In the genomic region with DNA sequence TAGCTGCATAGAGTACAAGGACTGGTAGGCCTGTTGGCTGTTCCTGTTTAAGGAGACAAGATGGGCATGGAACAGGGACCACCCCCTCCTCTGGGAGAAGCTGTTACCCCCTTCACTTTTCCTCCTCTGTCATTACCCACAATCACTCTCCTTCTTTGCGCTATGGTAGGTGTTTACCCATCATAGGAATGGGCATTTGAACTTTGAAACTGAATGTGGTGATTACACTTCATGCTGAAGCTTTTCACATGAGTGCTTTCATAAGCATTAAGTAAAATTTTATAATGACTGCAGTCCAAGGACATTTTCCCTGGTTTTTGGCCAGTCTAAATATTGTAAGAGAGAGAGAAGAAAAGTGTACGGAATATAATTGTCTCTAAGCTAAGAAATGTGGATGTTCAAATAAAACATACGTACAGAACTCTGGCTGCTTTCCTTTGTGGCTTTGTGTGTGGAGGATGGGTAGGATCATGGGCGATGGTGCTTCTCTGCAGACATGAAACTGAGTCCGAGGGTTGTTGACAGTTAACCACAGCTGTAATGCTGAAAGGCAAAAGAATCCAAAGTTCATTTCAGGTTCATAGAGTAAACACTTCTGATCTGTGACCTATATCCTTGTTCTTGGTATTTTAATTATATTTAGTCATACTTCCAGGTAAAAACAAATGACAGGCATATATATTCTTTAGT, we compare ENCODE assay signal across 22 cellular contexts. TPM values are rescaled to one million over a fixed set of nuclear protein-coding genes. Genes with fewer than 3 reads are reported as not detected.
A peak's percentile ranks its signal among the peaks of the same experiment; 100 is the strongest.
DNase-seq lines count a peak whose midpoint lies in the region; ATAC-seq, FAIRE-seq and TF ChIP-seq lines count a peak whose summit lies in the region.
"Had no signal": no experiment of that assay in that cellular context is flagged by ENCODE, and none has a peak within 500 bp of the region (broad histone marks: within the 10 kb centered on the region; RNA-seq: fewer than 3 reads in every experiment).

No MANE protein-coding gene starts in this region.

- H3K27me3 ChIP-seq in HepG2 (ENCODE audit: control insufficient read depth in 1 of 2, insufficient read depth in 2 of 2, low read length in 2 of 2): no peaks in the 10 kb centered on the region
- H3K27me3 ChIP-seq: breast epithelium, vagina had no signal

- H3K4me3 ChIP-seq in HepG2 (replicated peaks in 1 of 3; ENCODE audit: insufficient read depth in 1 of 3, low read depth in 2 of 3, low read length in 3 of 3): peak overlapping the region in 2 of 3 experiments; percentile 35 to 57; a peak in 3 of 6 replicates
- H3K4me3 ChIP-seq: breast epithelium, GM12878, vagina had no signal

- ATAC-seq in activated T-helper 17 cell treated with anti-CD3 and anti-CD28 coated beads, Interleukin-2, amount 50 U/mL, for 72 hours (replicated peaks): peak; percentile 92
- ATAC-seq in HepG2 (peak; percentile 82), GM18517 (IDR thresholded peaks at IDR 0.05; ENCODE audit: unreplicated experiment) (no peak)
- ATAC-seq: activated CD8-positive, alpha-beta T cell treated with anti-CD3 and anti-CD28 coated beads for 36 hours; GM12878; left cardiac atrium had no signal

- H3K9ac ChIP-seq in HepG2 (ENCODE audit: insufficient read depth, low read depth, low read length): peak overlapping the region; percentile 80

- peak overlapping the region; percentile 93 for H3K4me2 ChIP-seq in HepG2 (ENCODE audit: low read depth, low read length)

- DNase-seq in LoVo (ENCODE audit: low spot score): peak; percentile 76
- peak; percentile 99 for DNase-seq in HepG2 (ENCODE audit: low spot score)
- DNase-seq in type B pancreatic cell (ENCODE audit: extremely low spot score, unreplicated experiment): no peak
- no peak for DNase-seq in activated naive CD4-positive, alpha-beta T cell treated with anti-CD3 and anti-CD28 coated beads, Interleukin-2, amount 50 U/mL, for 16 hours
- DNase-seq in NCI-H187 (lab: John Stamatoyannopoulos, UW): no peak
- DNase-seq: activated CD8-positive, alpha-beta T cell treated with anti-CD3 and anti-CD28 coated beads for 36 hours; activated T-cell treated with anti-CD3 and anti-CD28 coated beads, Interleukin-2, amount 50 U/mL, for 24 hours; foreskin melanocyte; H9; KBM-7; left cardiac atrium; NCI-H1417; SW 1271 had no signal

- intact Hi-C loops in HepG2 (cut with micrococcal nuclease; ENCODE audit: unreplicated experiment): loop anchor here (1.0 to 5.0 kb wide), 2 partner anchors 51 to 128 kb away; no protein-coding TSS in a partner anchor

- under 1% methylated on average over 5 of the region's 5 CpGs for WGBS in HepG2 (ENCODE audit: low lambda C conversion rate)

- peaks cover 5% of the 10 kb centered on the region for H3K4me1 Mint-ChIP-seq in activated T-helper 17 cell treated with anti-CD3 and anti-CD28 coated beads, Interleukin-2, amount 50 U/mL, for 72 hours
- no peaks in the 10 kb centered on the region for H3K4me1 Mint-ChIP-seq in type B pancreatic cell (ENCODE audit: unreplicated experiment)

- H3K27me3 Mint-ChIP-seq in activated T-helper 17 cell treated with anti-CD3 and anti-CD28 coated beads, Interleukin-2, amount 50 U/mL, for 72 hours: no peaks in the 10 kb centered on the region
- no peaks in the 10 kb centered on the region for H3K27me3 Mint-ChIP-seq in type B pancreatic cell

- peaks cover 68% of the 10 kb centered on the region for H3K4me1 ChIP-seq in HepG2 (ENCODE audit: insufficient read depth, low read length)
- H3K4me1 ChIP-seq: breast epithelium, vagina had no signal

- in situ Hi-C loops in HepG2 (cut with HindIII; ENCODE audit: extremely low pct_ligation_motif_present, low pct_unique_long_range_greater_than_20kb): no loop called here

- CTCF ChIA-PET in HepG2 (lab: Yijun Ruan, JAX; ENCODE audit: low intra/inter-chr PET ratio, low total read pairs): no interaction called here

- H3K36me3 ChIP-seq in HepG2 (replicated peaks in 1 of 2; ENCODE audit: control insufficient read depth in 1 of 2, insufficient read depth in 2 of 2, low read length in 2 of 2): peaks cover 7 to 19% of the 10 kb centered on the region in 2 experiments
- H3K36me3 ChIP-seq: breast epithelium, vagina had no signal

- H3K36me3 Mint-ChIP-seq in activated T-helper 17 cell treated with anti-CD3 and anti-CD28 coated beads, Interleukin-2, amount 50 U/mL, for 72 hours (ENCODE audit: low read depth): no peaks in the 10 kb centered on the region
- peaks cover 3% of the 10 kb centered on the region for H3K36me3 Mint-ChIP-seq in type B pancreatic cell

- H3K79me2 ChIP-seq in HepG2 (ENCODE audit: insufficient read depth, low read length): no peaks in the 10 kb centered on the region

- peak overlapping the region; percentile 97 for H3K27ac ChIP-seq in HepG2 (ENCODE audit: extremely low read length, insufficient read depth, low read length)
- H3K27ac ChIP-seq: breast epithelium, epithelial cell of prostate, HL-60, vagina had no signal

- POLR2A ChIA-PET in HepG2 (lab: Yijun Ruan, JAX): interaction anchor here (0.7 to 3.6 kb wide), 21 partner anchors 9 to 267 kb away, joined by 3 to 41 read pairs (median 5); a partner anchor contains a TSS

- H3K4me3 Mint-ChIP-seq in activated T-helper 17 cell treated with anti-CD3 and anti-CD28 coated beads, Interleukin-2, amount 50 U/mL, for 72 hours: peak overlapping the region; percentile 10
- peak overlapping the region; percentile 18 for H3K4me3 Mint-ChIP-seq in type B pancreatic cell
- H3K4me3 Mint-ChIP-seq: activated CD8-positive, alpha-beta T cell treated with anti-CD3 and anti-CD28 coated beads for 36 hours; activated naive CD8-positive, alpha-beta T cell; activated T-cell treated with anti-CD3 and anti-CD28 coated beads, Interleukin-2, amount 50 U/mL, for 24 hours; H9 had no signal

- no peak for TF ChIP-seq CTCF in HepG2 (CRISPR knock-in tag; IDR thresholded peaks at IDR 0.05)
- TF ChIP-seq CTCF in type B pancreatic cell (conservative IDR thresholded peaks at IDR 0.05): no peak

- H3K9me3 ChIP-seq in HepG2 (ENCODE audit: low read length): peaks cover 19% of the 10 kb centered on the region
- H3K9me3 ChIP-seq: breast epithelium, vagina had no signal

- no TSS peak for BruUV-seq in HepG2 (replicated peaks; lab: Mats Ljungman, UMichigan)

- peak overlapping the region; percentile 21 for H3K27ac Mint-ChIP-seq in activated T-helper 17 cell treated with anti-CD3 and anti-CD28 coated beads, Interleukin-2, amount 50 U/mL, for 72 hours
- peak overlapping the region; percentile 9 for H3K27ac Mint-ChIP-seq in type B pancreatic cell
- H3K27ac Mint-ChIP-seq: activated CD8-positive, alpha-beta T cell treated with anti-CD3 and anti-CD28 coated beads for 36 hours; activated naive CD8-positive, alpha-beta T cell; activated T-cell treated with anti-CD3 and anti-CD28 coated beads, Interleukin-2, amount 50 U/mL, for 24 hours; H9 had no signal

- TF ChIP-seq RAD21 in HepG2 (CRISPR knock-in tag; IDR thresholded peaks at IDR 0.05): peak; percentile 38; the same call in 1 of the 2 replicates

- H3K9me3 Mint-ChIP-seq in activated T-helper 17 cell treated with anti-CD3 and anti-CD28 coated beads, Interleukin-2, amount 50 U/mL, for 72 hours: peaks cover 4% of the 10 kb centered on the region
- H3K9me3 Mint-ChIP-seq in type B pancreatic cell: peaks cover 18% of the 10 kb centered on the region
- H3K9me3 Mint-ChIP-seq: activated CD8-positive, alpha-beta T cell treated with anti-CD3 and anti-CD28 coated beads for 36 hours had no signal

- H2AFZ ChIP-seq in HepG2 (ENCODE audit: low read length): no peak overlapping the region

- TF ChIP-seq EP300 in HepG2 (IDR thresholded peaks at IDR 0.05; ENCODE audit: low read depth in 2 of 2, low read length in 2 of 2) (peak; percentile 91 to 96; a peak in 3 of 4 replicates), HepG2 (CRISPR knock-in tag; IDR thresholded peaks at IDR 0.05; ENCODE audit: borderline replicate concordance) (peak; percentile 89)

- peak; percentile 30 to 71; a peak in 3 of 4 replicates for TF ChIP-seq POLR2A in HepG2 (IDR thresholded peaks at IDR 0.05; ENCODE audit: insufficient read depth in 1 of 2, low read depth in 2 of 2, low read length in 2 of 2)

- no peaks in the 10 kb centered on the region for H4K20me1 ChIP-seq in HepG2 (ENCODE audit: insufficient read depth, low read length)

- FAIRE-seq in HepG2 (lab: Jason Lieb, UNC): peak; percentile 95
- FAIRE-seq: G401.6, GM12878 had no signal

TF ChIP-seq in HepG2, 621 proteins besides CTCF, POLR2A, EP300 and RAD21 (continues in another document):
- peak; percentile 95 for TF ChIP-seq FOXK2 (IDR thresholded peaks at IDR 0.05)
- TF ChIP-seq, protein P1, sequence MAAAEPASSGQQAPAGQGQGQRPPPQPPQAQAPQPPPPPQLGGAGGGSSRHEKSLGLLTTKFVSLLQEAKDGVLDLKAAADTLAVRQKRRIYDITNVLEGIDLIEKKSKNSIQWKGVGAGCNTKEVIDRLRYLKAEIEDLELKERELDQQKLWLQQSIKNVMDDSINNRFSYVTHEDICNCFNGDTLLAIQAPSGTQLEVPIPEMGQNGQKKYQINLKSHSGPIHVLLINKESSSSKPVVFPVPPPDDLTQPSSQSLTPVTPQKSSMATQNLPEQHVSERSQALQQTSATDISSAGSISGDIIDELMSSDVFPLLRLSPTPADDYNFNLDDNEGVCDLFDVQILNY (CRISPR knock-in tag; conservative IDR thresholded peaks at IDR 0.05): no peak

RNA-seq across cellular contexts. Expression of a gene that starts 56.3 kb away (rescaled TPM):
- not detected for total RNA-seq in activated T-helper 17 cell treated with anti-CD3 and anti-CD28 coated beads, Interleukin-2, amount 50 U/mL, for 72 hours
- total RNA-seq in HepG2 (2016; rRNA removed; fragmentation: Illumina TruSeq; extraction: Trizol): 29.6 and 34.7 TPM in 2 replicates
- 7.2 and 7.8 TPM in 2 replicates for total RNA-seq in HepG2 (2016; cell fraction: cytosol; rRNA removed; fragmentation: Illumina TruSeq; extraction: Trizol; ENCODE audit: low read depth)
- total RNA-seq in HepG2 (2016; cell fraction: insoluble cytoplasmic fraction; rRNA removed; fragmentation: Illumina TruSeq; extraction: Trizol): 27.0 and 36.5 TPM in 2 replicates
- total RNA-seq in HepG2 (2016; cell fraction: membrane; rRNA removed; fragmentation: Illumina TruSeq; extraction: Trizol): 29.3 and 34.9 TPM in 2 replicates
- 91.2 and 104 TPM in 2 replicates for total RNA-seq in HepG2 (2016; cell fraction: nucleus; rRNA removed; fragmentation: Illumina TruSeq; extraction: Trizol)
- polyA plus RNA-seq in HepG2 (2011; rRNA removed): 316 and 375 TPM in 2 replicates
- 191 and 283 TPM in 2 replicates for polyA plus RNA-seq in HepG2 (2011; cell fraction: cytosol; rRNA removed)
- polyA plus RNA-seq in HepG2 (2011; cell fraction: nucleus; rRNA removed): 458 and 601 TPM in 2 replicates
- 765 and 789 TPM in 2 replicates for polyA plus RNA-seq in HepG2 (2012)
- 7.8 and 8.0 TPM in 2 replicates for polyA plus RNA-seq in HepG2 (2016; cell fraction: cytosol; fragmentation: Illumina TruSeq; extraction: Trizol; ENCODE audit: low read depth)
- 36.0 and 46.4 TPM in 2 replicates for polyA plus RNA-seq in HepG2 (2016; cell fraction: insoluble cytoplasmic fraction; fragmentation: Illumina TruSeq; extraction: Trizol; ENCODE audit: low read depth)
- 18.5 and 20.3 TPM in 2 replicates for polyA plus RNA-seq in HepG2 (2016; cell fraction: membrane; fragmentation: Illumina TruSeq; extraction: Trizol; ENCODE audit: low read depth)
- 252 and 258 TPM in 2 replicates for polyA plus RNA-seq in HepG2 (2016; cell fraction: nucleus; fragmentation: Illumina TruSeq; extraction: Trizol; ENCODE audit: insufficient read depth, low read depth)
- polyA minus RNA-seq in HepG2 (2011; rRNA and poly(A)+ RNA removed; ENCODE audit: low replicate concordance): 0.21 and 276 TPM in 2 replicates
- polyA minus RNA-seq in HepG2 (2011; cell fraction: cytosol; rRNA and poly(A)+ RNA removed): 404 and 475 TPM in 2 replicates
- 171 and 228 TPM in 2 replicates for polyA minus RNA-seq in HepG2 (2011; cell fraction: nucleus; rRNA and poly(A)+ RNA removed)
- 33.8 and 75.5 TPM in 2 replicates for total RNA-seq in type B pancreatic cell (ENCODE audit: low replicate concordance)
- total RNA-seq: activated CD8-positive, alpha-beta T cell treated with anti-CD3 and anti-CD28 coated beads for 36 hours had no signal

Comparison
In these comparisons a context has a peak if more than half of its experiments do, and no peak if none do; other contexts are left out.
1. DNase-seq: peak in LoVo (single experiment) and HepG2 (single experiment); none in type B pancreatic cell (single experiment), activated naive CD4-positive, alpha-beta T cell treated with anti-CD3 and anti-CD28 coated beads, Interleukin-2, amount 50 U/mL, for 16 hours (single experiment) and NCI-H187 (0 of 2).
2. RNA of a gene that starts 56.3 kb away (total RNA-seq): 7.2 to 104 TPM in HepG2 and 33.8 to 75.5 TPM in type B pancreatic cell; not detected in activated T-helper 17 cell treated with anti-CD3 and anti-CD28 coated beads, Interleukin-2, amount 50 U/mL, for 72 hours; every median in the first group is over 4 times any median in the second.